In the genomic region with DNA sequence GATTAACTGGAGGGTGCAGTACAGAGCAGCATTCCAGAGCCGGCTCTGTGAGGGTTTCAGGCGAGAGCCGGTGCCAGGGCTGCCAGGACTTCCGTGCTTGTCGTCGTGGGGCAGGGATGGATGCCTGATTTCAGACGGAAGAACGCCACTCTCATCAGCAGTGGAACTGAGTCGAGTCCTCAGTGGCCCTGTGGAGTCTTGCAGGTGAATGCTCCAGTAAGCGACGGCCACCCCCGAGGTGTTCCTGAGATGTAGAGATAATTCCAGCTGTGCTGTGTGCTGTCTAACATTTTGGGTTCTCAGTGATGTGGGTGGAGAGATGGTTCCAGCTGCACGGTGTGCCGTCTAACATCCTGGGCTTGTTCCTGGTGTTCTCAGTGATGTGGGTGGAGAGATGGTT, we compare ENCODE assay signal across 22 cellular contexts.
A peak's percentile ranks its signal among the peaks of the same experiment; 100 is the strongest.
DNase-seq lines count a peak whose midpoint lies in the region; ATAC-seq and TF ChIP-seq lines count a peak whose summit lies in the region.
"Had no signal": no experiment of that assay in that cellular context is flagged by ENCODE, and none has a peak within 500 bp of the region (broad histone marks: within the 10 kb centered on the region; RNA-seq: fewer than 3 reads in every experiment).

No MANE protein-coding gene starts in this region.

- H3K27ac ChIP-seq in neural progenitor cell (no peak overlapping the region), psoas muscle (no peak overlapping the region)
- H3K27ac ChIP-seq: 22Rv1, BLaER1, C4-2B had no signal

- H3K4me1 ChIP-seq in neural progenitor cell (peaks cover 9% of the 10 kb centered on the region), psoas muscle (no peaks in the 10 kb centered on the region)
- H3K4me1 ChIP-seq: Caco-2 had no signal

- H3K27ac Mint-ChIP-seq in activated CD4-positive, alpha-beta T cell treated with anti-CD3 and anti-CD28 coated beads, Interleukin-2, amount 10 ng/mL, durations not matched to agents 24 days and 14 days = no peak overlapping the region
- H3K27ac Mint-ChIP-seq in endothelial cell (ENCODE audit: unreplicated experiment) (peak overlapping the region; percentile 74), neural progenitor cell (peak overlapping the region; percentile 65)
- H3K27ac Mint-ChIP-seq: B cell; CD4-positive, CD25-positive, alpha-beta regulatory T cell; CD8-positive, alpha-beta T cell; GM23338; H9 had no signal

- no peaks in the 10 kb centered on the region for H3K36me3 Mint-ChIP-seq in activated CD4-positive, alpha-beta T cell treated with anti-CD3 and anti-CD28 coated beads, Interleukin-2, amount 10 ng/mL, durations not matched to agents 24 days and 14 days (ENCODE audit: low read depth)
- H3K36me3 Mint-ChIP-seq in endothelial cell (ENCODE audit: low read depth, unreplicated experiment) (peaks cover 4% of the 10 kb centered on the region), neural progenitor cell (peaks cover 6% of the 10 kb centered on the region)
- H3K36me3 Mint-ChIP-seq: CD4-positive, CD25-positive, alpha-beta regulatory T cell; CD8-positive, alpha-beta T cell had no signal

- no peaks in the 10 kb centered on the region for H3K79me2 ChIP-seq in neural progenitor cell (ENCODE audit: low read depth)

- H3K4me2 ChIP-seq in neural progenitor cell = no peak overlapping the region
- H3K4me2 ChIP-seq: BLaER1, GM23338 had no signal

- peak; percentile 31 for DNase-seq in activated CD4-positive, alpha-beta T cell treated with anti-CD3 and anti-CD28 coated beads, Interleukin-2, amount 10 ng/mL, durations not matched to agents 24 days and 14 days
- DNase-seq in activated CD4-positive, alpha-beta T cell treated with anti-CD3 and anti-CD28 coated beads, Interleukin-2, amount 50 U/mL, for 48 hours = no peak
- DNase-seq in endothelial cell (ENCODE audit: low spot score) (no peak), neural progenitor cell (ENCODE audit: low spot score) (no peak), NCI-H2196 (lab: John Stamatoyannopoulos, UW; ENCODE audit: unreplicated experiment) (no peak), psoas muscle (no peak), NCI-H1417 treated with DMSO at 0.1 percent for 48 hours (lab: John Stamatoyannopoulos, UW) (no peak)
- DNase-seq: Caco-2; CD4-positive, CD25-positive, alpha-beta regulatory T cell; CD8-positive, alpha-beta T cell; DMS153; DMS79; EL; GDM1; H9 had no signal

- H3K4me1 Mint-ChIP-seq in activated CD4-positive, alpha-beta T cell treated with anti-CD3 and anti-CD28 coated beads, Interleukin-2, amount 10 ng/mL, durations not matched to agents 24 days and 14 days = peaks cover 13% of the 10 kb centered on the region
- H3K4me1 Mint-ChIP-seq in endothelial cell (ENCODE audit: unreplicated experiment) = peaks cover 25% of the 10 kb centered on the region
- peaks cover 54% of the 10 kb centered on the region for H3K4me1 Mint-ChIP-seq in neural progenitor cell

- peaks cover 18% of the 10 kb centered on the region for H3F3A ChIP-seq in neural progenitor cell (ENCODE audit: low read depth)

- intact Hi-C loops in activated CD4-positive, alpha-beta T cell treated with anti-CD3 and anti-CD28 coated beads, Interleukin-2, amount 10 ng/mL, durations not matched to agents 24 days and 14 days (cut with micrococcal nuclease) = loop anchor here (5.0 kb wide), 1 partner anchor 41 kb away; no protein-coding TSS in a partner anchor
- intact Hi-C loops in psoas muscle (cut with DNase I) = no loop called here

- no peak for ATAC-seq in psoas muscle
- ATAC-seq: CD8-positive, alpha-beta T cell; GM12878; GM23338; HCT116 had no signal

- H4K20me1 ChIP-seq in neural progenitor cell (ENCODE audit: low read depth) = no peaks in the 10 kb centered on the region
- H4K20me1 ChIP-seq: BLaER1 had no signal

- H2AFZ ChIP-seq in neural progenitor cell (replicated peaks) = no peak overlapping the region
- H2AFZ ChIP-seq: GM23338 had no signal

- H3K27me3 ChIP-seq in neural progenitor cell = no peaks in the 10 kb centered on the region
- H3K27me3 ChIP-seq in psoas muscle (ENCODE audit: insufficient read depth in 3 of 3, low read length in 2 of 3) = peaks cover 0 to 2% (median 0%) of the 10 kb centered on the region in 3 donors
- H3K27me3 ChIP-seq: BLaER1 had no signal

- H3K4me3 ChIP-seq in neural progenitor cell (no peak overlapping the region), psoas muscle (no peak overlapping the region)
- H3K4me3 ChIP-seq: BLaER1, GM12878, GM23338 had no signal

- H3K36me3 ChIP-seq in neural progenitor cell (no peaks in the 10 kb centered on the region), psoas muscle (ENCODE audit: insufficient read depth in 1 of 2, low read depth in 1 of 2) (no peaks in the 10 kb centered on the region)
- H3K36me3 ChIP-seq: BLaER1 had no signal

- H3K4me3 Mint-ChIP-seq in activated CD4-positive, alpha-beta T cell treated with anti-CD3 and anti-CD28 coated beads, Interleukin-2, amount 10 ng/mL, durations not matched to agents 24 days and 14 days = no peak overlapping the region
- H3K4me3 Mint-ChIP-seq in endothelial cell (ENCODE audit: unreplicated experiment) (no peak overlapping the region), neural progenitor cell (no peak overlapping the region)
- H3K4me3 Mint-ChIP-seq: B cell; CD8-positive, alpha-beta T cell; GM23338; H9 had no signal

- 70 to 79% (median 77%) methylated on average over 14 of the region's 14 CpGs for WGBS in psoas muscle, 3 donors

- no peak overlapping the region for H3K9ac ChIP-seq in neural progenitor cell
- H3K9ac ChIP-seq: BLaER1 had no signal

- H3K9me3 Mint-ChIP-seq in activated CD4-positive, alpha-beta T cell treated with anti-CD3 and anti-CD28 coated beads, Interleukin-2, amount 10 ng/mL, durations not matched to agents 24 days and 14 days = no peaks in the 10 kb centered on the region
- H3K9me3 Mint-ChIP-seq in endothelial cell (ENCODE audit: unreplicated experiment) = no peaks in the 10 kb centered on the region
- peaks cover 36% of the 10 kb centered on the region for H3K9me3 Mint-ChIP-seq in neural progenitor cell
- H3K9me3 Mint-ChIP-seq: CD8-positive, alpha-beta T cell; GM23338 had no signal

- H3K9me3 ChIP-seq in neural progenitor cell (ENCODE audit: low read depth) = peaks cover 6% of the 10 kb centered on the region
- no peaks in the 10 kb centered on the region for H3K9me3 ChIP-seq in psoas muscle
- H3K9me3 ChIP-seq: BLaER1, Caco-2 had no signal

- peaks cover 2% of the 10 kb centered on the region for H3K27me3 Mint-ChIP-seq in activated CD4-positive, alpha-beta T cell treated with anti-CD3 and anti-CD28 coated beads, Interleukin-2, amount 10 ng/mL, durations not matched to agents 24 days and 14 days
- H3K27me3 Mint-ChIP-seq in endothelial cell (ENCODE audit: unreplicated experiment) = peaks cover 10% of the 10 kb centered on the region
- peaks cover 25% of the 10 kb centered on the region for H3K27me3 Mint-ChIP-seq in neural progenitor cell (ENCODE audit: insufficient read depth, low read depth)
- H3K27me3 Mint-ChIP-seq: B cell; CD4-positive, CD25-positive, alpha-beta regulatory T cell had no signal

- TF ChIP-seq CTCF in endothelial cell (IDR thresholded peaks at IDR 0.05; ENCODE audit: unreplicated experiment) (no peak), neural progenitor cell (IDR thresholded peaks at IDR 0.05) (no peak), psoas muscle (IDR thresholded peaks at IDR 0.05) (no peak)
